ENCODE assay signal across 1 cellular context in the genomic region with DNA sequence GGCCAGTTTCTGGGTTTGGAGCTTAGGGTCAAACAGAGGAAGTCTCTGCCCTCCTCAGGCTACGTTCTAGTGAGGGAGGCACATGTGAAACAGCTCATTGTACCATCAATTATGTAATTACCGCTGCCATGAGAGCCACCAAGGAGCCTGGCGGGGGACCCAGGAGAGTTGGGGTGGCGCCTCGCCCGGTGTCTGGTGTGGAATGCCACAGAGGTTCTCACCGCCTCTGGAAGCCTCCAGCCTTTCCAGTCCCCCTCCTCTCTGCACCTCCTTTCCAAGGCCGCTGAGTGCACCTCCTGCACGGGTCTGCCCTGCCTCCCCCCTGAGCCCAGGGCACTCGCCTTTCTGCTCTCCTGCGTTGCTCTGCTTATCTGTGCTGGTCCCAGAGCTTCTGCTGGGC.
TF ChIP-seq lines count a peak whose summit lies in the region.

No MANE protein-coding gene starts in this region.

TF ChIP-seq in neural cell, 6 proteins besides CTCF, POLR2A, EP300 and RAD21:
- TF ChIP-seq, protein P1, sequence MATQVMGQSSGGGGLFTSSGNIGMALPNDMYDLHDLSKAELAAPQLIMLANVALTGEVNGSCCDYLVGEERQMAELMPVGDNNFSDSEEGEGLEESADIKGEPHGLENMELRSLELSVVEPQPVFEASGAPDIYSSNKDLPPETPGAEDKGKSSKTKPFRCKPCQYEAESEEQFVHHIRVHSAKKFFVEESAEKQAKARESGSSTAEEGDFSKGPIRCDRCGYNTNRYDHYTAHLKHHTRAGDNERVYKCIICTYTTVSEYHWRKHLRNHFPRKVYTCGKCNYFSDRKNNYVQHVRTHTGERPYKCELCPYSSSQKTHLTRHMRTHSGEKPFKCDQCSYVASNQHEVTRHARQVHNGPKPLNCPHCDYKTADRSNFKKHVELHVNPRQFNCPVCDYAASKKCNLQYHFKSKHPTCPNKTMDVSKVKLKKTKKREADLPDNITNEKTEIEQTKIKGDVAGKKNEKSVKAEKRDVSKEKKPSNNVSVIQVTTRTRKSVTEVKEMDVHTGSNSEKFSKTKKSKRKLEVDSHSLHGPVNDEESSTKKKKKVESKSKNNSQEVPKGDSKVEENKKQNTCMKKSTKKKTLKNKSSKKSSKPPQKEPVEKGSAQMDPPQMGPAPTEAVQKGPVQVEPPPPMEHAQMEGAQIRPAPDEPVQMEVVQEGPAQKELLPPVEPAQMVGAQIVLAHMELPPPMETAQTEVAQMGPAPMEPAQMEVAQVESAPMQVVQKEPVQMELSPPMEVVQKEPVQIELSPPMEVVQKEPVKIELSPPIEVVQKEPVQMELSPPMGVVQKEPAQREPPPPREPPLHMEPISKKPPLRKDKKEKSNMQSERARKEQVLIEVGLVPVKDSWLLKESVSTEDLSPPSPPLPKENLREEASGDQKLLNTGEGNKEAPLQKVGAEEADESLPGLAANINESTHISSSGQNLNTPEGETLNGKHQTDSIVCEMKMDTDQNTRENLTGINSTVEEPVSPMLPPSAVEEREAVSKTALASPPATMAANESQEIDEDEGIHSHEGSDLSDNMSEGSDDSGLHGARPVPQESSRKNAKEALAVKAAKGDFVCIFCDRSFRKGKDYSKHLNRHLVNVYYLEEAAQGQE (IDR thresholded peaks at IDR 0.05; ENCODE audit: borderline replicate concordance) = no peak
- TF ChIP-seq POLR2AphosphoS5 (IDR thresholded peaks at IDR 0.05) = no peak
- TF ChIP-seq SMC3 (conservative IDR thresholded peaks at IDR 0.05; ENCODE audit: poor library complexity) = no peak
- no peak for TF ChIP-seq TAF1 (IDR thresholded peaks at IDR 0.05; ENCODE audit: low read depth)
- TF ChIP-seq MXI1 (conservative IDR thresholded peaks at IDR 0.05; ENCODE audit: poor library complexity, severe bottlenecking) = no peak
